8 cellular contexts compared by ENCODE assay signal in genomic region chr1:29230553-29231378, GRCh38. TPM values are rescaled to one million over a fixed set of nuclear protein-coding genes. Genes with fewer than 3 reads are reported as not detected.
DNase-seq lines count a peak whose midpoint lies in the region; ATAC-seq and TF ChIP-seq lines count a peak whose summit lies in the region.

Gene MECR (minus strand): TSS chr1:29230934. CDS start chr1:29230906, 28 bp downstream.

- TF ChIP-seq EP300 in upper lobe of left lung (IDR thresholded peaks at IDR 0.05) = no peak

- H3K27me3 ChIP-seq in heart left ventricle (peaks cover 0 to 3% (median 0%) of the 10 kb centered on the region in 9 donors), upper lobe of left lung (no peaks in the 10 kb centered on the region)

- CTCF ChIA-PET in T-cell (lab: Charles Lee) = interaction anchor here in 1 of 2 donors (0.7 kb wide), 2 partner anchors 331 to 494 kb away, joined by 3 to 4 read pairs; partner anchors contain the start of gene YTHDF2

- POLR2A ChIA-PET in T-cell (lab: Charles Lee) = no interaction called here

- H3K4me3 ChIP-seq in heart left ventricle (peak within 1 kb of the TSS; percentile 44 to 93 (median 73)), upper lobe of left lung (peak within 1 kb of the TSS; percentile 58 to 85 (median 72))

- DNase-seq in NCI-H1105 treated with DMSO at 0.1 percent for 48 hours (lab: John Stamatoyannopoulos, UW) = peak; percentile 92
- peak; percentile 84 to 96 (median 90) for DNase-seq in T-cell
- DNase-seq in heart left ventricle = peak; percentile 92 to 97 (median 95)
- peak; percentile 98 for DNase-seq in posterior vena cava (ENCODE audit: low spot score)
- peak; percentile 92 to 100 for DNase-seq in upper lobe of left lung

- ATAC-seq in HG02623 (IDR thresholded peaks at IDR 0.05; ENCODE audit: unreplicated experiment) (peak; percentile 88), T-cell (replicated peaks in 1 of 4) (peak; percentile 95 to 98 (median 98)), heart left ventricle (peak; percentile 93 to 99 (median 98)), upper lobe of left lung (ENCODE audit: low FRiP score in 2 of 2) (peak; percentile 96 to 98)

- H3K4me1 ChIP-seq in heart left ventricle (peaks cover 0 to 20% (median 13%) of the 10 kb centered on the region in 12 donors), upper lobe of left lung (peaks cover 7 to 18% (median 13%) of the 10 kb centered on the region in 4 donors)

- peak within 1 kb of the TSS; percentile 90 to 99 (median 92) for H3K4me3 Mint-ChIP-seq in T-cell

- H3K27ac Mint-ChIP-seq in T-cell = peak within 1 kb of the TSS; percentile 89 to 93

- WGBS in adipose tissue, 3 donors = 2 to 3% (median 3%) methylated on average over 47 to 52 of the region's 52 CpGs
- 2 to 3% (median 3%) methylated on average over 42 to 52 of the region's 52 CpGs for WGBS in heart left ventricle, 4 donors
- 3 to 4% methylated on average over 40 to 41 of the region's 52 CpGs for WGBS in upper lobe of left lung, 2 donors

- peaks cover 10 to 15% of the 10 kb centered on the region in 2 donors for H3K27me3 Mint-ChIP-seq in T-cell

- H3K36me3 Mint-ChIP-seq in T-cell = no peaks in the 10 kb centered on the region

- H3K36me3 ChIP-seq in heart left ventricle (peaks cover 0 to 4% (median 0%) of the 10 kb centered on the region in 9 donors), upper lobe of left lung (no peaks in the 10 kb centered on the region)

- H3K9me3 Mint-ChIP-seq in T-cell = no peaks in the 10 kb centered on the region

- TF ChIP-seq CTCF in GM12873 (IDR thresholded peaks at IDR 0.05; ENCODE audit: insufficient read depth, low read depth, low read length, missing control alignments) = peak; percentile 32
- peak in 6 of 12 donors; percentile 11 to 39 (median 26) for TF ChIP-seq CTCF in heart left ventricle (IDR thresholded peaks at IDR 0.05)
- peak in 3 of 6 experiments; percentile 19 to 45 (median 20) for TF ChIP-seq CTCF in upper lobe of left lung (IDR thresholded peaks at IDR 0.05)

- TF ChIP-seq POLR2A in heart left ventricle (IDR thresholded peaks at IDR 0.05) (peak in 1 of 2 donors; percentile 55), upper lobe of left lung (IDR thresholded peaks at IDR 0.05) (peak; percentile 25 to 68 (median 48))

- peaks cover 21 to 22% (median 22%) of the 10 kb centered on the region in 3 donors for H3K4me1 Mint-ChIP-seq in T-cell

- no peak within 1 kb of the TSS for H3K27ac ChIP-seq in adipose tissue (ENCODE audit: low read depth, low read length)
- H3K27ac ChIP-seq in heart left ventricle = peak within 1 kb of the TSS in 11 of 12 donors; percentile 35 to 74 (median 66)
- peak within 1 kb of the TSS; percentile 67 to 73 (median 70) for H3K27ac ChIP-seq in upper lobe of left lung

- H3K9me3 ChIP-seq in heart left ventricle = no peaks in the 10 kb centered on the region
- no peaks in the 10 kb centered on the region for H3K9me3 ChIP-seq in upper lobe of left lung

- intact Hi-C loops in heart left ventricle (cut with DNase I) = loop anchor here in 6 of 10 donors (5.0 to 10.0 kb wide), 8 partner anchors 194 to 1487 kb away; no protein-coding TSS in a partner anchor
- intact Hi-C loops in posterior vena cava (cut with DNase I) = loop anchor here in 1 of 2 donors (2.0 to 10.0 kb wide), 2 partner anchors 854 to 1474 kb away; no protein-coding TSS in a partner anchor

RNA-seq across cellular contexts. Expression of gene MECR, which starts in this region (rescaled TPM):
- total RNA-seq in T-cell (10 to 100 TPM in 4 of 5 donors, 1 to 10 TPM in 1; 9.5 to 17.8 (median 17.3) TPM), heart left ventricle (10 to 100 TPM; 19.6 to 37.4 (median 33.1) TPM), posterior vena cava (10 to 100 TPM; 13.9 to 20.0 TPM), upper lobe of left lung (10 to 100 TPM; 16.7 to 30.1 (median 18.5) TPM)
- polyA plus RNA-seq in adipose tissue (10 to 100 TPM; 20.1 to 56.7 (median 32.3) TPM), heart left ventricle (10 to 100 TPM; 24.2 to 34.4 TPM)
